In genomic region chr6:2651536-2651935, GRCh38 we compare ENCODE assay signal across 27 cellular contexts.
DNase-seq lines count a peak whose midpoint lies in the region; TF ChIP-seq lines count a peak whose summit lies in the region.
"Had no signal": no experiment of that assay in that cellular context is flagged by ENCODE, and none has a peak within 500 bp of the region (broad histone marks: within the 10 kb centered on the region; RNA-seq: fewer than 3 reads in every experiment).

No MANE protein-coding gene starts in this region.

- no peaks in the 10 kb centered on the region for H3K79me2 ChIP-seq in mammary epithelial cell (ENCODE audit: insufficient read depth, low read length)

- H3K27ac Mint-ChIP-seq in type B pancreatic cell = no peak overlapping the region
- H3K27ac Mint-ChIP-seq in CD4-positive, alpha-beta memory T cell = no peak overlapping the region
- H3K27ac Mint-ChIP-seq: CD4-positive, alpha-beta T cell; T-helper 1 cell treated with Interleukin-12 subunit alpha and Interleukin-12 subunit beta and Interleukin-4 antibody, amounts not matched to agents 30 μg/mL and 1 μg/mL, for 36 hours had no signal

- H3K4me3 Mint-ChIP-seq in type B pancreatic cell = no peak overlapping the region
- H3K4me3 Mint-ChIP-seq in CD4-positive, alpha-beta memory T cell = no peak overlapping the region
- H3K4me3 Mint-ChIP-seq: CD4-positive, alpha-beta T cell; T-helper 1 cell treated with Interleukin-12 subunit alpha and Interleukin-12 subunit beta and Interleukin-4 antibody, amounts not matched to agents 30 μg/mL and 1 μg/mL, for 36 hours had no signal

- no peak for TF ChIP-seq RAD21 in liver (IDR thresholded peaks at IDR 0.05)

- no peaks in the 10 kb centered on the region for H3K4me1 Mint-ChIP-seq in type B pancreatic cell (ENCODE audit: unreplicated experiment)
- no peaks in the 10 kb centered on the region for H3K4me1 Mint-ChIP-seq in CD4-positive, alpha-beta memory T cell

- H4K20me1 ChIP-seq in mammary epithelial cell (ENCODE audit: insufficient read depth, low read length) = no peaks in the 10 kb centered on the region

- no peak overlapping the region for H3K4me2 ChIP-seq in mammary epithelial cell (ENCODE audit: insufficient read depth, low read depth, low read length)

- peaks cover 3% of the 10 kb centered on the region for H3K36me3 Mint-ChIP-seq in type B pancreatic cell
- peaks cover 0 to 6% of the 10 kb centered on the region in 2 donors for H3K36me3 Mint-ChIP-seq in CD4-positive, alpha-beta memory T cell

- H3K9ac ChIP-seq in mammary epithelial cell (ENCODE audit: insufficient read depth, low read length) (no peak overlapping the region), liver (ENCODE audit: low read depth in 1 of 2, low read length in 2 of 2) (no peak overlapping the region)
- H3K9ac ChIP-seq: GM23248 had no signal

- H3K27ac ChIP-seq in mammary epithelial cell (ENCODE audit: insufficient read depth, low read depth, low read length) = peak overlapping the region; percentile 14
- peak overlapping the region in 1 of 2 donors; percentile 6 for H3K27ac ChIP-seq in breast epithelium
- H3K27ac ChIP-seq in liver (ENCODE audit: low read depth in 1 of 2, low read length in 2 of 2) = no peak overlapping the region
- H3K27ac ChIP-seq in CD4-positive, alpha-beta memory T cell (ENCODE audit: low read depth, low read length) = no peak overlapping the region
- H3K27ac ChIP-seq: GM23248 had no signal

- dilution Hi-C loops in mammary epithelial cell (cut with HindIII; ENCODE audit: low sequenced_read_pairs) = no loop called here

- BruUV-seq in mammary epithelial cell (replicated peaks; lab: Mats Ljungman, UMichigan) = no TSS peak

- no peaks in the 10 kb centered on the region for H3K4me1 ChIP-seq in mammary epithelial cell (ENCODE audit: insufficient read depth, low read length)
- no peaks in the 10 kb centered on the region for H3K4me1 ChIP-seq in breast epithelium
- no peaks in the 10 kb centered on the region for H3K4me1 ChIP-seq in liver (ENCODE audit: control insufficient read depth in 4 of 4, insufficient read depth in 4 of 4, low read length in 3 of 4)
- no peaks in the 10 kb centered on the region for H3K4me1 ChIP-seq in CD4-positive, alpha-beta memory T cell (ENCODE audit: insufficient read depth, low read length)
- H3K4me1 ChIP-seq: Caco-2 had no signal

- H3K36me3 ChIP-seq in mammary epithelial cell (ENCODE audit: insufficient read depth, low read length) (no peaks in the 10 kb centered on the region), breast epithelium (no peaks in the 10 kb centered on the region), liver (ENCODE audit: control insufficient read depth in 4 of 4, insufficient read depth in 3 of 4, low read depth in 1 of 4, low read length in 3 of 4) (no peaks in the 10 kb centered on the region)
- H3K36me3 ChIP-seq in CD4-positive, alpha-beta memory T cell (ENCODE audit: insufficient read depth, low read length) = no peaks in the 10 kb centered on the region

- H3K9me3 ChIP-seq in mammary epithelial cell (replicated peaks; ENCODE audit: insufficient read depth, low read length) (peaks cover 10% of the 10 kb centered on the region), breast epithelium (no peaks in the 10 kb centered on the region), liver (ENCODE audit: control insufficient read depth in 4 of 4, low read length in 3 of 4) (no peaks in the 10 kb centered on the region)
- no peaks in the 10 kb centered on the region for H3K9me3 ChIP-seq in CD4-positive, alpha-beta memory T cell (ENCODE audit: control insufficient read depth in 1 of 2, low read length in 2 of 2)

- H3K4me3 ChIP-seq in mammary epithelial cell (replicated peaks in 1 of 3; ENCODE audit: insufficient read depth in 1 of 3, low read depth in 2 of 3, low read length in 3 of 3) (no peak overlapping the region), breast epithelium (no peak overlapping the region), liver (ENCODE audit: low read depth in 1 of 3, low read length in 3 of 3) (no peak overlapping the region)
- H3K4me3 ChIP-seq in CD4-positive, alpha-beta memory T cell (ENCODE audit: low read length in 2 of 2) = no peak overlapping the region
- H3K4me3 ChIP-seq: GM12878, GM23248, K562 had no signal

- no peak for TF ChIP-seq POLR2A in breast epithelium (IDR thresholded peaks at IDR 0.05)

- CTCF ChIA-PET in mammary epithelial cell (lab: Charles Lee; ENCODE audit: low non-redundant PET) = no interaction called here
- CTCF ChIA-PET in CD4-positive, alpha-beta memory T cell (lab: Charles Lee; ENCODE audit: partially characterized antibody) = interaction anchor here (1.3 kb wide), 1 partner anchor 17 kb away, joined by 7 read pairs; no protein-coding TSS in a partner anchor

- H3K9me3 Mint-ChIP-seq in type B pancreatic cell = peaks cover 13% of the 10 kb centered on the region
- H3K9me3 Mint-ChIP-seq in CD4-positive, alpha-beta memory T cell = peaks cover 0 to 15% (median 5%) of the 10 kb centered on the region in 8 donors
- H3K9me3 Mint-ChIP-seq: CD4-positive, alpha-beta T cell; T-helper 1 cell treated with Interleukin-12 subunit alpha and Interleukin-12 subunit beta and Interleukin-4 antibody, amounts not matched to agents 30 μg/mL and 1 μg/mL, for 36 hours had no signal

- H2AFZ ChIP-seq in mammary epithelial cell (ENCODE audit: low read depth, low read length) = peak overlapping the region; percentile 4
- H2AFZ ChIP-seq: GM23248 had no signal

- DNase-seq in mammary epithelial cell (no peak), breast epithelium (ENCODE audit: low spot score in 2 of 2) (no peak), NOMO-1 (lab: John Stamatoyannopoulos, UW; ENCODE audit: unreplicated experiment in 2 of 2) (peak; percentile 74 to 91), SKM-1 treated with dmso at 0.1 percent for 144 hours (lab: John Stamatoyannopoulos, UW; ENCODE audit: unreplicated experiment) (peak; percentile 53), COLO668 (lab: John Stamatoyannopoulos, UW; ENCODE audit: unreplicated experiment) (no peak), type B pancreatic cell (ENCODE audit: extremely low spot score, unreplicated experiment) (no peak)
- no peak for DNase-seq in CD4-positive, alpha-beta memory T cell
- DNase-seq: 8988T; ACHN; Caco-2; CD4-positive, alpha-beta T cell; DMS 273 treated with DMSO at 0.1 percent for 48 hours; DMS79; EL; GDM1; GM23248; H7; NCI-H1105; NCI-H1436 treated with DMSO at 0.1 percent for 48 hours; NCI-H2029; NCI-H446 treated with DMSO at 0.1 percent for 48 hours; NCI-H526; NCI-H82 had no signal

- POLR2A ChIA-PET in CD4-positive, alpha-beta memory T cell (lab: Charles Lee; ENCODE audit: partially characterized antibody) = no interaction called here

- in situ Hi-C loops in mammary epithelial cell (cut with MboI; ENCODE audit: low sequenced_read_pairs in 2 of 2) = no loop called here

- 50% methylated on average over 1 of the region's 1 CpG for WGBS in mammary epithelial cell (ENCODE audit: low coverage, missing lambda C conversion rate)
- WGBS in liver = 25% methylated on average over 1 of the region's 1 CpG

- intact Hi-C loops in mammary epithelial cell (cut with micrococcal nuclease) = no loop called here
- intact Hi-C loops in breast epithelium (cut with DNase I; ENCODE audit: low total_unique reads) = no loop called here
- intact Hi-C loops in CD4-positive, alpha-beta memory T cell (cut with micrococcal nuclease) = no loop called here

- no peaks in the 10 kb centered on the region for H3K27me3 Mint-ChIP-seq in type B pancreatic cell
- peaks cover 6 to 10% of the 10 kb centered on the region in 2 donors for H3K27me3 Mint-ChIP-seq in CD4-positive, alpha-beta memory T cell

- no peak for TF ChIP-seq CTCF in mammary epithelial cell (conservative IDR thresholded peaks at IDR 0.05 in 1 of 2, IDR thresholded peaks at IDR 0.05 in 1 of 2; ENCODE audit: extremely low read depth in 1 of 2, insufficient read depth in 1 of 2, low read depth in 1 of 2, low read length in 2 of 2)
- TF ChIP-seq CTCF in breast epithelium (IDR thresholded peaks at IDR 0.05) = no peak
- no peak for TF ChIP-seq CTCF in liver (IDR thresholded peaks at IDR 0.05; ENCODE audit: low read depth, low read length, missing input control)
- TF ChIP-seq CTCF in type B pancreatic cell (conservative IDR thresholded peaks at IDR 0.05) = no peak

- H3K27me3 ChIP-seq in mammary epithelial cell (ENCODE audit: insufficient read depth, low read length) = no peaks in the 10 kb centered on the region
- no peaks in the 10 kb centered on the region for H3K27me3 ChIP-seq in breast epithelium
- no peaks in the 10 kb centered on the region for H3K27me3 ChIP-seq in liver (ENCODE audit: control insufficient read depth in 4 of 4, insufficient read depth in 4 of 4, low read length in 3 of 4)
- no peaks in the 10 kb centered on the region for H3K27me3 ChIP-seq in CD4-positive, alpha-beta memory T cell (ENCODE audit: insufficient read depth, low read length)

TF ChIP-seq in liver, 16 proteins besides CTCF, POLR2A, EP300 and RAD21 (continues in another document):
- peak; percentile 66 to 76 for TF ChIP-seq HNF4A (conservative IDR thresholded peaks at IDR 0.05)
- TF ChIP-seq YY1 (IDR thresholded peaks at IDR 0.05) = no peak
- no peak for TF ChIP-seq TAF1 (conservative IDR thresholded peaks at IDR 0.05)
- no peak for TF ChIP-seq MAX (IDR thresholded peaks at IDR 0.05)
- TF ChIP-seq RXRA (IDR thresholded peaks at IDR 0.05) = peak; percentile 15 to 28
- TF ChIP-seq NR2F2 (IDR thresholded peaks at IDR 0.05) = no peak
- no peak for TF ChIP-seq EGR1 (IDR thresholded peaks at IDR 0.05; ENCODE audit: low read depth in 2 of 2)
- TF ChIP-seq ATF3 (IDR thresholded peaks at IDR 0.05) = no peak
- TF ChIP-seq HNF4G (IDR thresholded peaks at IDR 0.05) = no peak
- no peak for TF ChIP-seq FOXA2 (IDR thresholded peaks at IDR 0.05)
- no peak for TF ChIP-seq GABPA (IDR thresholded peaks at IDR 0.05 in 1 of 2, conservative IDR thresholded peaks at IDR 0.05 in 1 of 2)
- TF ChIP-seq FOXA1 (IDR thresholded peaks at IDR 0.05) = no peak

Comparison
In these comparisons a context has a peak if more than half of its experiments do, and no peak if none do; other contexts are left out.
1. DNase-seq: peak in NOMO-1 (2 of 2) and SKM-1 treated with dmso at 0.1 percent for 144 hours (single experiment); none in mammary epithelial cell (single experiment), breast epithelium (0 of 2), COLO668 (single experiment), type B pancreatic cell (single experiment) and CD4-positive, alpha-beta memory T cell (0 of 5).